In genomic region chr1:54069792-54070548, GRCh38 we compare ENCODE assay signal across 9 cellular contexts. TPM values are rescaled to one million over a fixed set of nuclear protein-coding genes. Genes with fewer than 3 reads are reported as not detected.
DNase-seq lines count a peak whose midpoint lies in the region; ATAC-seq and FAIRE-seq lines count a peak whose summit lies in the region.
"Had no signal": no experiment of that assay in that cellular context is flagged by ENCODE, and none has a peak within 500 bp of the region (broad histone marks: within the 10 kb centered on the region; RNA-seq: fewer than 3 reads in every experiment).

No MANE protein-coding gene starts in this region.

- peak; percentile 72 for ATAC-seq in GM18909 (IDR thresholded peaks at IDR 0.05; ENCODE audit: poor library complexity, unreplicated experiment)
- no peak for ATAC-seq in GM21737 (IDR thresholded peaks at IDR 0.05; ENCODE audit: unreplicated experiment)

- FAIRE-seq in endometrium (lab: Jason Lieb, UNC), result peak; percentile 94

- DNase-seq in CD1c-positive myeloid dendritic cell (ENCODE audit: extremely low spot score), result peak; percentile 65
- peak; percentile 48 for DNase-seq in M059J (ENCODE audit: low read depth)
- peak; percentile 54 for DNase-seq in RPMI8226
- peak; percentile 97 for DNase-seq in myocyte (ENCODE audit: low read depth)
- DNase-seq in stimulated activated naive CD4-positive, alpha-beta T cell treated with Interleukin-2 at 50 U/mL for 16 hours (lab: John Stamatoyannopoulos, UW), result no peak

RNA-seq across cellular contexts. Expression of gene TCEANC2, which starts 16.6 kb away (rescaled TPM):
- total RNA-seq in M059J (2014; rRNA removed; shearing (Covaris generic)), result 2.0 and 3.1 TPM in 2 replicates
- total RNA-seq in myocyte, result 2.9 and 4.6 TPM in 2 replicates
- 2.7 TPM for polyA plus RNA-seq in myocyte (2012)

RNA-seq across cellular contexts. Expression of gene TMEM59, which starts 17.0 kb away (rescaled TPM):
- 540 and 619 TPM in 2 replicates for total RNA-seq in M059J (2014; rRNA removed; shearing (Covaris generic))
- total RNA-seq in myocyte, result 246 and 250 TPM in 2 replicates
- 272 TPM for polyA plus RNA-seq in myocyte (2012)

RNA-seq across cellular contexts. Expression of gene LDLRAD1, which starts 52.0 kb away (rescaled TPM):
- total RNA-seq in M059J (2014; rRNA removed; shearing (Covaris generic)), result not detected in 2 replicates
- not detected in 2 replicates for total RNA-seq in myocyte
- polyA plus RNA-seq in myocyte (2012), result not detected
- total RNA-seq: mononuclear cell had no signal
